In the genomic region with DNA sequence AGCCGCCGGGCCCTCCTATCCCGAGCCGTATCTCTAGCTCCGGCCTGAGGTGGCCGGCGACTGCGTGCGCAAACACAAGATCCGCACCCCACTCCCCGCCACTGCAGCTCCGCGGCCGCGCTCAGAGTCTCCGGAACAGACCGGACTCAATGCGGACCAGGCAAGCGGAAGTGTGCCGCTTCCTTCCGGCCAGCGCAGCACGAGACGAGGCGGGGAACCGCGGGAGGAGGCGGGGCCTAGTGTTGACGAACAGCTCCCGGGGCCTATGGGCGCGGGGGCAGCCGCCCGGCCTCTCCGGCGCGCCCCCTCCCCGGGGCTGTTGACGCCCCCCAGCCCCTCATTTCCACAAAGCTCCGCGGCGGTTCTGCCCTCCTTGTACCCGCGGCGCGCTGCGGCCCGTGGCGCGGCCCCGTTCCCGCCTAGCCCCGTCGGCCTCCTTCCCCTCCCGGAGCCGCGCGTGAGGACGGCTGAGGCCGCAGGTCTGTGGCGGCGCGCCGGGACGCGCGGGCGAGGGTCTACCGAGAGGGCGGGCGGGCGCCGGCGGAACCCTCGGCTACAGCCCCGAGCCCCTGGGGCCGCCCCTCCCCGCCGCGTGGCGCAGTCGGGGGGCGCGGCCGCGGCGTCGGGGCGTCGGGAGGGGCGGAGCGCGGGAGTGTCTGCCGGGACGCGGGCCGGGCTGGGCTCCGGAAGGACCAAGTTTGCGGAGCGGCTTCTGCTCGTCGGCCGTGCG, we compare ENCODE assay signal across 1 cellular context.
TF ChIP-seq lines count a peak whose summit lies in the region.

A gene with protein sequence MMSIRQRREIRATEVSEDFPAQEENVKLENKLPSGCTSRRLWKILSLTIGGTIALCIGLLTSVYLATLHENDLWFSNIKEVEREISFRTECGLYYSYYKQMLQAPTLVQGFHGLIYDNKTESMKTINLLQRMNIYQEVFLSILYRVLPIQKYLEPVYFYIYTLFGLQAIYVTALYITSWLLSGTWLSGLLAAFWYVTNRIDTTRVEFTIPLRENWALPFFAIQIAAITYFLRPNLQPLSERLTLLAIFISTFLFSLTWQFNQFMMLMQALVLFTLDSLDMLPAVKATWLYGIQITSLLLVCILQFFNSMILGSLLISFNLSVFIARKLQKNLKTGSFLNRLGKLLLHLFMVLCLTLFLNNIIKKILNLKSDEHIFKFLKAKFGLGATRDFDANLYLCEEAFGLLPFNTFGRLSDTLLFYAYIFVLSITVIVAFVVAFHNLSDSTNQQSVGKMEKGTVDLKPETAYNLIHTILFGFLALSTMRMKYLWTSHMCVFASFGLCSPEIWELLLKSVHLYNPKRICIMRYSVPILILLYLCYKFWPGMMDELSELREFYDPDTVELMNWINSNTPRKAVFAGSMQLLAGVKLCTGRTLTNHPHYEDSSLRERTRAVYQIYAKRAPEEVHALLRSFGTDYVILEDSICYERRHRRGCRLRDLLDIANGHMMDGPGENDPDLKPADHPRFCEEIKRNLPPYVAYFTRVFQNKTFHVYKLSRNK (plus strand): TSS at position 340 of the 730 bp plus-strand sequence. CDS start 2,484 bp downstream, outside the sequence.

TF ChIP-seq in HepG2, 621 proteins besides CTCF, POLR2A, EP300 and RAD21 (continued from another document and continues in another):
- TF ChIP-seq, protein P1, sequence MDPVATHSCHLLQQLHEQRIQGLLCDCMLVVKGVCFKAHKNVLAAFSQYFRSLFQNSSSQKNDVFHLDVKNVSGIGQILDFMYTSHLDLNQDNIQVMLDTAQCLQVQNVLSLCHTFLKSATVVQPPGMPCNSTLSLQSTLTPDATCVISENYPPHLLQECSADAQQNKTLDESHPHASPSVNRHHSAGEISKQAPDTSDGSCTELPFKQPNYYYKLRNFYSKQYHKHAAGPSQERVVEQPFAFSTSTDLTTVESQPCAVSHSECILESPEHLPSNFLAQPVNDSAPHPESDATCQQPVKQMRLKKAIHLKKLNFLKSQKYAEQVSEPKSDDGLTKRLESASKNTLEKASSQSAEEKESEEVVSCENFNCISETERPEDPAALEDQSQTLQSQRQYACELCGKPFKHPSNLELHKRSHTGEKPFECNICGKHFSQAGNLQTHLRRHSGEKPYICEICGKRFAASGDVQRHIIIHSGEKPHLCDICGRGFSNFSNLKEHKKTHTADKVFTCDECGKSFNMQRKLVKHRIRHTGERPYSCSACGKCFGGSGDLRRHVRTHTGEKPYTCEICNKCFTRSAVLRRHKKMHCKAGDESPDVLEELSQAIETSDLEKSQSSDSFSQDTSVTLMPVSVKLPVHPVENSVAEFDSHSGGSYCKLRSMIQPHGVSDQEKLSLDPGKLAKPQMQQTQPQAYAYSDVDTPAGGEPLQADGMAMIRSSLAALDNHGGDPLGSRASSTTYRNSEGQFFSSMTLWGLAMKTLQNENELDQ (CRISPR knock-in tag; IDR thresholded peaks at IDR 0.05; ENCODE audit: borderline replicate concordance): no peak
- TF ChIP-seq SMAD3 (CRISPR knock-in tag; IDR thresholded peaks at IDR 0.05) (0 out of 2 replicates have a peak, but pooled peaks have one; percentile 27), SYNCRIP (IDR thresholded peaks at IDR 0.05; ENCODE audit: insufficient read depth, low read depth, low read length) (no peak), FOXK1 (CRISPR knock-in tag; IDR thresholded peaks at IDR 0.05; ENCODE audit: borderline replicate concordance, low read depth) (peak; percentile 72), SRY (CRISPR knock-in tag; IDR thresholded peaks at IDR 0.05) (peak; percentile 69; the same call in 1 of the 2 replicates), HOXA3 (CRISPR knock-in tag; IDR thresholded peaks at IDR 0.05) (peak; percentile 66), ZNF225 (CRISPR knock-in tag; IDR thresholded peaks at IDR 0.05) (0 out of 2 replicates have a peak, but pooled peaks have one; percentile 71), POLR2AphosphoS5 (IDR thresholded peaks at IDR 0.05; ENCODE audit: low read depth, low read length) (peak; percentile 95), AGO2 (optimal IDR thresholded peaks at IDR 0.05; ENCODE audit: low read depth, low read length) (peak; percentile 24), BRD4 (CRISPR knock-in tag; IDR thresholded peaks at IDR 0.05) (peak; percentile 95), ZNF430 (CRISPR knock-in tag; IDR thresholded peaks at IDR 0.05) (peak; percentile 66), JDP2 (CRISPR knock-in tag; IDR thresholded peaks at IDR 0.05; ENCODE audit: borderline replicate concordance) (peak; percentile 40; the same call in 1 of the 2 replicates), ZNF644 (CRISPR knock-in tag; IDR thresholded peaks at IDR 0.05; ENCODE audit: low read depth) (no peak), ZNF441 (CRISPR knock-in tag; IDR thresholded peaks at IDR 0.05; ENCODE audit: borderline replicate concordance) (0 out of 2 replicates have a peak, but pooled peaks have one; percentile 44), ZFP82 (CRISPR knock-in tag; IDR thresholded peaks at IDR 0.05; ENCODE audit: borderline replicate concordance) (peak; percentile 70), TGIF2 (CRISPR knock-in tag; IDR thresholded peaks at IDR 0.05) (peak; percentile 39; the same call in 1 of the 2 replicates), FOSL1 (CRISPR knock-in tag; IDR thresholded peaks at IDR 0.05; ENCODE audit: borderline replicate concordance) (no peak), SKI (IDR thresholded peaks at IDR 0.05; ENCODE audit: partially characterized antibody) (peak; percentile 72), GABPA (IDR thresholded peaks at IDR 0.05; ENCODE audit: low read depth, low read length) (peak; percentile 97), GABPA (CRISPR knock-in tag; IDR thresholded peaks at IDR 0.05; ENCODE audit: low read depth) (peak; percentile 94), ZNF841 (CRISPR knock-in tag; IDR thresholded peaks at IDR 0.05; ENCODE audit: borderline replicate concordance) (0 out of 2 replicates have a peak, but pooled peaks have one; percentile 61), STAT5B (CRISPR knock-in tag; IDR thresholded peaks at IDR 0.05) (no peak), TCF7L2 (IDR thresholded peaks at IDR 0.05; ENCODE audit: low read depth, low read length) (no peak), ZBTB38 (CRISPR knock-in tag; IDR thresholded peaks at IDR 0.05) (0 out of 2 replicates have a peak, but pooled peaks have one; percentile 59), ZNF619 (CRISPR knock-in tag; IDR thresholded peaks at IDR 0.05) (0 out of 2 replicates have a peak, but pooled peaks have one; percentile 57)
- TF ChIP-seq, protein P2, sequence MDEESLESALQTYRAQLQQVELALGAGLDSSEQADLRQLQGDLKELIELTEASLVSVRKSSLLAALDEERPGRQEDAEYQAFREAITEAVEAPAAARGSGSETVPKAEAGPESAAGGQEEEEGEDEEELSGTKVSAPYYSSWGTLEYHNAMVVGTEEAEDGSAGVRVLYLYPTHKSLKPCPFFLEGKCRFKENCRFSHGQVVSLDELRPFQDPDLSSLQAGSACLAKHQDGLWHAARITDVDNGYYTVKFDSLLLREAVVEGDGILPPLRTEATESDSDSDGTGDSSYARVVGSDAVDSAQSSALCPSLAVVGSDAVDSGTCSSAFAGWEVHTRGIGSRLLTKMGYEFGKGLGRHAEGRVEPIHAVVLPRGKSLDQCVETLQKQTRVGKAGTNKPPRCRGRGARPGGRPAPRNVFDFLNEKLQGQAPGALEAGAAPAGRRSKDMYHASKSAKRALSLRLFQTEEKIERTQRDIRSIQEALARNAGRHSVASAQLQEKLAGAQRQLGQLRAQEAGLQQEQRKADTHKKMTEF (CRISPR knock-in tag; IDR thresholded peaks at IDR 0.05): peak; percentile 75
- TF ChIP-seq, protein P3, sequence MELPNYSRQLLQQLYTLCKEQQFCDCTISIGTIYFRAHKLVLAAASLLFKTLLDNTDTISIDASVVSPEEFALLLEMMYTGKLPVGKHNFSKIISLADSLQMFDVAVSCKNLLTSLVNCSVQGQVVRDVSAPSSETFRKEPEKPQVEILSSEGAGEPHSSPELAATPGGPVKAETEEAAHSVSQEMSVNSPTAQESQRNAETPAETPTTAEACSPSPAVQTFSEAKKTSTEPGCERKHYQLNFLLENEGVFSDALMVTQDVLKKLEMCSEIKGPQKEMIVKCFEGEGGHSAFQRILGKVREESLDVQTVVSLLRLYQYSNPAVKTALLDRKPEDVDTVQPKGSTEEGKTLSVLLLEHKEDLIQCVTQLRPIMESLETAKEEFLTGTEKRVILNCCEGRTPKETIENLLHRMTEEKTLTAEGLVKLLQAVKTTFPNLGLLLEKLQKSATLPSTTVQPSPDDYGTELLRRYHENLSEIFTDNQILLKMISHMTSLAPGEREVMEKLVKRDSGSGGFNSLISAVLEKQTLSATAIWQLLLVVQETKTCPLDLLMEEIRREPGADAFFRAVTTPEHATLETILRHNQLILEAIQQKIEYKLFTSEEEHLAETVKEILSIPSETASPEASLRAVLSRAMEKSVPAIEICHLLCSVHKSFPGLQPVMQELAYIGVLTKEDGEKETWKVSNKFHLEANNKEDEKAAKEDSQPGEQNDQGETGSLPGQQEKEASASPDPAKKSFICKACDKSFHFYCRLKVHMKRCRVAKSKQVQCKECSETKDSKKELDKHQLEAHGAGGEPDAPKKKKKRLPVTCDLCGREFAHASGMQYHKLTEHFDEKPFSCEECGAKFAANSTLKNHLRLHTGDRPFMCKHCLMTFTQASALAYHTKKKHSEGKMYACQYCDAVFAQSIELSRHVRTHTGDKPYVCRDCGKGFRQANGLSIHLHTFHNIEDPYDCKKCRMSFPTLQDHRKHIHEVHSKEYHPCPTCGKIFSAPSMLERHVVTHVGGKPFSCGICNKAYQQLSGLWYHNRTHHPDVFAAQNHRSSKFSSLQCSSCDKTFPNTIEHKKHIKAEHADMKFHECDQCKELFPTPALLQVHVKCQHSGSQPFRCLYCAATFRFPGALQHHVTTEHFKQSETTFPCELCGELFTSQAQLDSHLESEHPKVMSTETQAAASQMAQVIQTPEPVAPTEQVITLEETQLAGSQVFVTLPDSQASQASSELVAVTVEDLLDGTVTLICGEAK (IDR thresholded peaks at IDR 0.05): peak; percentile 57
- TF ChIP-seq, protein P3 (CRISPR knock-in tag; IDR thresholded peaks at IDR 0.05): peak; percentile 6; the same call in 1 of the 2 replicates
- TF ChIP-seq, protein P4, sequence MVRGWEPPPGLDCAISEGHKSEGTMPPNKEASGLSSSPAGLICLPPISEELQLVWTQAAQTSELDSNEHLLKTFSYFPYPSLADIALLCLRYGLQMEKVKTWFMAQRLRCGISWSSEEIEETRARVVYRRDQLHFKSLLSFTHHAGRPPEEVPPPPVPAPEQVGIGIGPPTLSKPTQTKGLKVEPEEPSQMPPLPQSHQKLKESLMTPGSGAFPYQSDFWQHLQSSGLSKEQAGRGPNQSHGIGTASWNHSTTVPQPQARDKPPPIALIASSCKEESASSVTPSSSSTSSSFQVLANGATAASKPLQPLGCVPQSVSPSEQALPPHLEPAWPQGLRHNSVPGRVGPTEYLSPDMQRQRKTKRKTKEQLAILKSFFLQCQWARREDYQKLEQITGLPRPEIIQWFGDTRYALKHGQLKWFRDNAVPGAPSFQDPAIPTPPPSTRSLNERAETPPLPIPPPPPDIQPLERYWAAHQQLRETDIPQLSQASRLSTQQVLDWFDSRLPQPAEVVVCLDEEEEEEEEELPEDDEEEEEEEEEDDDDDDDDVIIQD (CRISPR knock-in tag; IDR thresholded peaks at IDR 0.05; ENCODE audit: low read depth): peak; percentile 61; the same call in 1 of the 2 replicates
- TF ChIP-seq, protein P5, sequence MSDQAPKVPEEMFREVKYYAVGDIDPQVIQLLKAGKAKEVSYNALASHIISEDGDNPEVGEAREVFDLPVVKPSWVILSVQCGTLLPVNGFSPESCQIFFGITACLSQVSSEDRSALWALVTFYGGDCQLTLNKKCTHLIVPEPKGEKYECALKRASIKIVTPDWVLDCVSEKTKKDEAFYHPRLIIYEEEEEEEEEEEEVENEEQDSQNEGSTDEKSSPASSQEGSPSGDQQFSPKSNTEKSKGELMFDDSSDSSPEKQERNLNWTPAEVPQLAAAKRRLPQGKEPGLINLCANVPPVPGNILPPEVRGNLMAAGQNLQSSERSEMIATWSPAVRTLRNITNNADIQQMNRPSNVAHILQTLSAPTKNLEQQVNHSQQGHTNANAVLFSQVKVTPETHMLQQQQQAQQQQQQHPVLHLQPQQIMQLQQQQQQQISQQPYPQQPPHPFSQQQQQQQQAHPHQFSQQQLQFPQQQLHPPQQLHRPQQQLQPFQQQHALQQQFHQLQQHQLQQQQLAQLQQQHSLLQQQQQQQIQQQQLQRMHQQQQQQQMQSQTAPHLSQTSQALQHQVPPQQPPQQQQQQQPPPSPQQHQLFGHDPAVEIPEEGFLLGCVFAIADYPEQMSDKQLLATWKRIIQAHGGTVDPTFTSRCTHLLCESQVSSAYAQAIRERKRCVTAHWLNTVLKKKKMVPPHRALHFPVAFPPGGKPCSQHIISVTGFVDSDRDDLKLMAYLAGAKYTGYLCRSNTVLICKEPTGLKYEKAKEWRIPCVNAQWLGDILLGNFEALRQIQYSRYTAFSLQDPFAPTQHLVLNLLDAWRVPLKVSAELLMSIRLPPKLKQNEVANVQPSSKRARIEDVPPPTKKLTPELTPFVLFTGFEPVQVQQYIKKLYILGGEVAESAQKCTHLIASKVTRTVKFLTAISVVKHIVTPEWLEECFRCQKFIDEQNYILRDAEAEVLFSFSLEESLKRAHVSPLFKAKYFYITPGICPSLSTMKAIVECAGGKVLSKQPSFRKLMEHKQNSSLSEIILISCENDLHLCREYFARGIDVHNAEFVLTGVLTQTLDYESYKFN (CRISPR knock-in tag; conservative IDR thresholded peaks at IDR 0.05): no peak; the same call in 1 of the 2 replicates
- TF ChIP-seq, protein P6, sequence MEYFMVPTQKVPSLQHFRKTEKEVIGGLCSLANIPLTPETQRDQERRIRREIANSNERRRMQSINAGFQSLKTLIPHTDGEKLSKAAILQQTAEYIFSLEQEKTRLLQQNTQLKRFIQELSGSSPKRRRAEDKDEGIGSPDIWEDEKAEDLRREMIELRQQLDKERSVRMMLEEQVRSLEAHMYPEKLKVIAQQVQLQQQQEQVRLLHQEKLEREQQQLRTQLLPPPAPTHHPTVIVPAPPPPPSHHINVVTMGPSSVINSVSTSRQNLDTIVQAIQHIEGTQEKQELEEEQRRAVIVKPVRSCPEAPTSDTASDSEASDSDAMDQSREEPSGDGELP (IDR thresholded peaks at IDR 0.05; ENCODE audit: borderline replicate concordance, low read depth): peak; percentile 16; the same call in 1 of the 2 replicates
